Comparison of ENCODE assay signal across 1 cellular context in the genomic region with DNA sequence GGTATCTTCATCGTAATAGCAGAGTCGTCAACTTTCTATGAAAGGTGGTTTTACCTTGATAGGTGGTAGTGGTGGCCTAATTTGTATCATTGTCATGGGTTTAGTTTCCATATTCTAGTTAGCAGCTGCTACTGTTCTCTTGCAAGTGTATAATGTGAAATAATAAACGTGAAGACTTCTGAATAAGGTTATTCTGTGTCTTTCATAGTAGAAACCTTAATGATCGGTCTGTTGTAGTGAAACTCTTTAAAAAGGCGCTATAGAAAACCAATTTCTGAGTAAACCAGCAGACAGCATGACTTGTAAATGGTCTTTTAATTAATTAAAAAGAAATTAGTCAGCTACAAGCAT.
TF ChIP-seq lines count a peak whose summit lies in the region.

No MANE protein-coding gene starts in this region.

TF ChIP-seq in liver, 16 proteins besides CTCF, POLR2A, EP300 and RAD21 (continued from another document):
- TF ChIP-seq HNF4G (IDR thresholded peaks at IDR 0.05) (no peak), RXRA (IDR thresholded peaks at IDR 0.05) (no peak), JUND (IDR thresholded peaks at IDR 0.05) (no peak), ATF3 (IDR thresholded peaks at IDR 0.05) (no peak), EGR1 (IDR thresholded peaks at IDR 0.05; ENCODE audit: low read depth in 2 of 2) (no peak), HNF4A (conservative IDR thresholded peaks at IDR 0.05) (no peak)
